In the genomic region with DNA sequence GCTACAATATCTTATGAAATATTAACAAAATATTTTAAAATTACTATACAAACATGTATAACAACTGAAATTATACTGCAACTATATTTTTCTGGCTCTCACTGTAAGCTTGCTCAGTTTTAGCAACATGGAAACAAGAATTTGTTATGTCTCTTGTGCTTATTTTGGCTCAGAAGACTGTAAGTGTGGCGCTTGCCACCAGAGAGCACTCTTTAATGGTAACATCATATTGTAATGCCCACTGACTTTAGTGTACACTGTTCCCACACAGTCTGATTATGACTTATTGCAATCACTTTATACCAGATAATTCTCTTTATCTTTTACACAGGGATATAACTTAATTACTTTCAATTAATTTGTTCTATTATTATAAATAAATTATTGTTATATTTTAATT, we compare ENCODE assay signal across 8 cellular contexts.
DNase-seq lines count a peak whose midpoint lies in the region; ATAC-seq, FAIRE-seq and TF ChIP-seq lines count a peak whose summit lies in the region.

No MANE protein-coding gene starts in this region.

- H3K4me3 ChIP-seq in MM.1S (ENCODE audit: low read length) (no peak overlapping the region), kidney (ENCODE audit: low read length in 2 of 2) (no peak overlapping the region)

- H3K36me3 Mint-ChIP-seq in WTC11, result no peaks in the 10 kb centered on the region

- H3K79me2 ChIP-seq in MM.1S (ENCODE audit: low read length), result no peaks in the 10 kb centered on the region

- no peaks in the 10 kb centered on the region for H3K9me2 ChIP-seq in MM.1S (replicated peaks; ENCODE audit: insufficient read depth, low read length)

- H3K4me1 Mint-ChIP-seq in WTC11, result 0 out of 2 replicates have a peak, but pooled peaks cover 3% of the 10 kb centered on the region

- H3K27ac Mint-ChIP-seq in WTC11, result no peak overlapping the region

- no peak overlapping the region for H3K4me3 Mint-ChIP-seq in WTC11

- peak; percentile 77 for ATAC-seq in WTC11
- no peak for ATAC-seq in GM19395 (IDR thresholded peaks at IDR 0.05; ENCODE audit: unreplicated experiment)
- no peak for ATAC-seq in HG03280 (IDR thresholded peaks at IDR 0.05; ENCODE audit: unreplicated experiment)

- POLR2A ChIA-PET in WTC11 (lab: Charles Lee), result no interaction called here

- no peaks in the 10 kb centered on the region for H3K4me1 ChIP-seq in MM.1S (ENCODE audit: low read length)
- no peaks in the 10 kb centered on the region for H3K4me1 ChIP-seq in kidney (ENCODE audit: control insufficient read depth in 1 of 2, insufficient read depth in 1 of 2, low read depth in 1 of 2, low read length in 2 of 2)

- no peaks in the 10 kb centered on the region for H3F3A ChIP-seq in MM.1S (ENCODE audit: insufficient read depth, low read length)

- CTCF ChIA-PET in WTC11 (lab: Charles Lee), result interaction anchor here (0.9 to 1.4 kb wide), 3 partner anchors 16 to 268 kb away, joined by 3 to 7 read pairs (median 3); no protein-coding TSS in a partner anchor

- H3K27me3 ChIP-seq in MM.1S (replicated peaks; ENCODE audit: insufficient read depth, low read length), result no peaks in the 10 kb centered on the region

- TF ChIP-seq CTCF in C4-2B (conservative IDR thresholded peaks at IDR 0.05) (peak; percentile 53), GM20000 (IDR thresholded peaks at IDR 0.05; ENCODE audit: extremely low read depth, missing control alignments) (peak; percentile 6), MM.1S (IDR thresholded peaks at IDR 0.05; ENCODE audit: low read length) (peak; percentile 23), WTC11 (IDR thresholded peaks at IDR 0.05) (peak; percentile 15; the same call in 1 of the 2 replicates), kidney (IDR thresholded peaks at IDR 0.05; ENCODE audit: borderline replicate concordance, extremely low read depth, insufficient read depth) (no peak)

- no peaks in the 10 kb centered on the region for H3K9me3 Mint-ChIP-seq in WTC11

- no peaks in the 10 kb centered on the region for H3K27me3 Mint-ChIP-seq in WTC11 (ENCODE audit: low read depth)

- no peak overlapping the region for H2AFZ ChIP-seq in MM.1S (ENCODE audit: low read length)

- H3K9ac ChIP-seq in MM.1S (ENCODE audit: low read length) (no peak overlapping the region), kidney (ENCODE audit: low read length in 2 of 2) (no peak overlapping the region)

- intact Hi-C loops in kidney (cut with DNase I), result no loop called here

- H3K36me3 ChIP-seq in MM.1S (replicated peaks; ENCODE audit: insufficient read depth, low read length) (no peaks in the 10 kb centered on the region), kidney (ENCODE audit: control insufficient read depth in 1 of 2, insufficient read depth in 2 of 2, low read length in 2 of 2) (no peaks in the 10 kb centered on the region)

- H3K9me3 ChIP-seq in MM.1S (replicated peaks; ENCODE audit: insufficient read depth, low read length) (no peaks in the 10 kb centered on the region), kidney (ENCODE audit: control insufficient read depth in 1 of 2, low read length in 2 of 2) (no peaks in the 10 kb centered on the region)

- no peaks in the 10 kb centered on the region for H4K20me1 ChIP-seq in MM.1S (ENCODE audit: insufficient read depth, low read length)

- H3K27ac ChIP-seq in C4-2B, result no peak overlapping the region
- no peak overlapping the region for H3K27ac ChIP-seq in MM.1S (ENCODE audit: low read length)
- H3K27ac ChIP-seq in kidney (ENCODE audit: low read depth in 2 of 2, low read length in 2 of 2), result no peak overlapping the region

- no peak overlapping the region for H3K4me2 ChIP-seq in MM.1S (ENCODE audit: low read depth, low read length)

- no peak for FAIRE-seq in kidney (lab: Jason Lieb, UNC)

- no peak for DNase-seq in GM20000 (ENCODE audit: low spot score)
- peak; percentile 34 for DNase-seq in MM.1S
- no peak for DNase-seq in WTC11 (ENCODE audit: low spot score)
- DNase-seq in pons (ENCODE audit: low spot score), result peak; percentile 44
- DNase-seq in kidney, result no peak

TF ChIP-seq in WTC11, 78 proteins besides CTCF, POLR2A, EP300 and RAD21:
- TF ChIP-seq, protein P1, sequence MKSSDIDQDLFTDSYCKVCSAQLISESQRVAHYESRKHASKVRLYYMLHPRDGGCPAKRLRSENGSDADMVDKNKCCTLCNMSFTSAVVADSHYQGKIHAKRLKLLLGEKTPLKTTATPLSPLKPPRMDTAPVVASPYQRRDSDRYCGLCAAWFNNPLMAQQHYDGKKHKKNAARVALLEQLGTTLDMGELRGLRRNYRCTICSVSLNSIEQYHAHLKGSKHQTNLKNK (CRISPR knock-in tag; IDR thresholded peaks at IDR 0.05), result no peak
- TF ChIP-seq, protein P2, sequence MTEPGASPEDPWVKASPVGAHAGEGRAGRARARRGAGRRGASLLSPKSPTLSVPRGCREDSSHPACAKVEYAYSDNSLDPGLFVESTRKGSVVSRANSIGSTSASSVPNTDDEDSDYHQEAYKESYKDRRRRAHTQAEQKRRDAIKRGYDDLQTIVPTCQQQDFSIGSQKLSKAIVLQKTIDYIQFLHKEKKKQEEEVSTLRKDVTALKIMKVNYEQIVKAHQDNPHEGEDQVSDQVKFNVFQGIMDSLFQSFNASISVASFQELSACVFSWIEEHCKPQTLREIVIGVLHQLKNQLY (CRISPR knock-in tag; IDR thresholded peaks at IDR 0.05), result no peak
- no peak for TF ChIP-seq TP53 (CRISPR knock-in tag; IDR thresholded peaks at IDR 0.05)
- TF ChIP-seq ZNF263 (CRISPR knock-in tag; IDR thresholded peaks at IDR 0.05; ENCODE audit: low read depth), result no peak
- no peak for TF ChIP-seq ZNF317 (CRISPR knock-in tag; IDR thresholded peaks at IDR 0.05; ENCODE audit: borderline replicate concordance, low read depth)
- TF ChIP-seq JUN (CRISPR knock-in tag; IDR thresholded peaks at IDR 0.05), result no peak
- TF ChIP-seq, protein P3, sequence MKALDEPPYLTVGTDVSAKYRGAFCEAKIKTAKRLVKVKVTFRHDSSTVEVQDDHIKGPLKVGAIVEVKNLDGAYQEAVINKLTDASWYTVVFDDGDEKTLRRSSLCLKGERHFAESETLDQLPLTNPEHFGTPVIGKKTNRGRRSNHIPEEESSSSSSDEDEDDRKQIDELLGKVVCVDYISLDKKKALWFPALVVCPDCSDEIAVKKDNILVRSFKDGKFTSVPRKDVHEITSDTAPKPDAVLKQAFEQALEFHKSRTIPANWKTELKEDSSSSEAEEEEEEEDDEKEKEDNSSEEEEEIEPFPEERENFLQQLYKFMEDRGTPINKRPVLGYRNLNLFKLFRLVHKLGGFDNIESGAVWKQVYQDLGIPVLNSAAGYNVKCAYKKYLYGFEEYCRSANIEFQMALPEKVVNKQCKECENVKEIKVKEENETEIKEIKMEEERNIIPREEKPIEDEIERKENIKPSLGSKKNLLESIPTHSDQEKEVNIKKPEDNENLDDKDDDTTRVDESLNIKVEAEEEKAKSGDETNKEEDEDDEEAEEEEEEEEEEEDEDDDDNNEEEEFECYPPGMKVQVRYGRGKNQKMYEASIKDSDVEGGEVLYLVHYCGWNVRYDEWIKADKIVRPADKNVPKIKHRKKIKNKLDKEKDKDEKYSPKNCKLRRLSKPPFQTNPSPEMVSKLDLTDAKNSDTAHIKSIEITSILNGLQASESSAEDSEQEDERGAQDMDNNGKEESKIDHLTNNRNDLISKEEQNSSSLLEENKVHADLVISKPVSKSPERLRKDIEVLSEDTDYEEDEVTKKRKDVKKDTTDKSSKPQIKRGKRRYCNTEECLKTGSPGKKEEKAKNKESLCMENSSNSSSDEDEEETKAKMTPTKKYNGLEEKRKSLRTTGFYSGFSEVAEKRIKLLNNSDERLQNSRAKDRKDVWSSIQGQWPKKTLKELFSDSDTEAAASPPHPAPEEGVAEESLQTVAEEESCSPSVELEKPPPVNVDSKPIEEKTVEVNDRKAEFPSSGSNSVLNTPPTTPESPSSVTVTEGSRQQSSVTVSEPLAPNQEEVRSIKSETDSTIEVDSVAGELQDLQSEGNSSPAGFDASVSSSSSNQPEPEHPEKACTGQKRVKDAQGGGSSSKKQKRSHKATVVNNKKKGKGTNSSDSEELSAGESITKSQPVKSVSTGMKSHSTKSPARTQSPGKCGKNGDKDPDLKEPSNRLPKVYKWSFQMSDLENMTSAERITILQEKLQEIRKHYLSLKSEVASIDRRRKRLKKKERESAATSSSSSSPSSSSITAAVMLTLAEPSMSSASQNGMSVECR (CRISPR knock-in tag; IDR thresholded peaks at IDR 0.05; ENCODE audit: borderline replicate concordance), result no peak
- TF ChIP-seq TEAD1 (CRISPR knock-in tag; IDR thresholded peaks at IDR 0.05), result no peak
- TF ChIP-seq FOXK1 (CRISPR knock-in tag; IDR thresholded peaks at IDR 0.05), result no peak
- no peak for TF ChIP-seq ZNF232 (CRISPR knock-in tag; IDR thresholded peaks at IDR 0.05)
- no peak for TF ChIP-seq ZNF219 (CRISPR knock-in tag; IDR thresholded peaks at IDR 0.05; ENCODE audit: borderline replicate concordance)
- no peak for TF ChIP-seq ZNF396 (CRISPR knock-in tag; IDR thresholded peaks at IDR 0.05; ENCODE audit: borderline replicate concordance)
- TF ChIP-seq, protein P4, sequence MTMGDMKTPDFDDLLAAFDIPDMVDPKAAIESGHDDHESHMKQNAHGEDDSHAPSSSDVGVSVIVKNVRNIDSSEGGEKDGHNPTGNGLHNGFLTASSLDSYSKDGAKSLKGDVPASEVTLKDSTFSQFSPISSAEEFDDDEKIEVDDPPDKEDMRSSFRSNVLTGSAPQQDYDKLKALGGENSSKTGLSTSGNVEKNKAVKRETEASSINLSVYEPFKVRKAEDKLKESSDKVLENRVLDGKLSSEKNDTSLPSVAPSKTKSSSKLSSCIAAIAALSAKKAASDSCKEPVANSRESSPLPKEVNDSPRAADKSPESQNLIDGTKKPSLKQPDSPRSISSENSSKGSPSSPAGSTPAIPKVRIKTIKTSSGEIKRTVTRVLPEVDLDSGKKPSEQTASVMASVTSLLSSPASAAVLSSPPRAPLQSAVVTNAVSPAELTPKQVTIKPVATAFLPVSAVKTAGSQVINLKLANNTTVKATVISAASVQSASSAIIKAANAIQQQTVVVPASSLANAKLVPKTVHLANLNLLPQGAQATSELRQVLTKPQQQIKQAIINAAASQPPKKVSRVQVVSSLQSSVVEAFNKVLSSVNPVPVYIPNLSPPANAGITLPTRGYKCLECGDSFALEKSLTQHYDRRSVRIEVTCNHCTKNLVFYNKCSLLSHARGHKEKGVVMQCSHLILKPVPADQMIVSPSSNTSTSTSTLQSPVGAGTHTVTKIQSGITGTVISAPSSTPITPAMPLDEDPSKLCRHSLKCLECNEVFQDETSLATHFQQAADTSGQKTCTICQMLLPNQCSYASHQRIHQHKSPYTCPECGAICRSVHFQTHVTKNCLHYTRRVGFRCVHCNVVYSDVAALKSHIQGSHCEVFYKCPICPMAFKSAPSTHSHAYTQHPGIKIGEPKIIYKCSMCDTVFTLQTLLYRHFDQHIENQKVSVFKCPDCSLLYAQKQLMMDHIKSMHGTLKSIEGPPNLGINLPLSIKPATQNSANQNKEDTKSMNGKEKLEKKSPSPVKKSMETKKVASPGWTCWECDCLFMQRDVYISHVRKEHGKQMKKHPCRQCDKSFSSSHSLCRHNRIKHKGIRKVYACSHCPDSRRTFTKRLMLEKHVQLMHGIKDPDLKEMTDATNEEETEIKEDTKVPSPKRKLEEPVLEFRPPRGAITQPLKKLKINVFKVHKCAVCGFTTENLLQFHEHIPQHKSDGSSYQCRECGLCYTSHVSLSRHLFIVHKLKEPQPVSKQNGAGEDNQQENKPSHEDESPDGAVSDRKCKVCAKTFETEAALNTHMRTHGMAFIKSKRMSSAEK (CRISPR knock-in tag; IDR thresholded peaks at IDR 0.05; ENCODE audit: borderline replicate concordance), result no peak

Comparison
In these comparisons a context has a peak if more than half of its experiments do, and no peak if none do; other contexts are left out.
1. DNase-seq: peak in MM.1S (single experiment) and pons (single experiment); none in GM20000 (single experiment), WTC11 (single experiment) and kidney (single experiment).